ENCODE assay signal across 17 cellular contexts in the genomic region with DNA sequence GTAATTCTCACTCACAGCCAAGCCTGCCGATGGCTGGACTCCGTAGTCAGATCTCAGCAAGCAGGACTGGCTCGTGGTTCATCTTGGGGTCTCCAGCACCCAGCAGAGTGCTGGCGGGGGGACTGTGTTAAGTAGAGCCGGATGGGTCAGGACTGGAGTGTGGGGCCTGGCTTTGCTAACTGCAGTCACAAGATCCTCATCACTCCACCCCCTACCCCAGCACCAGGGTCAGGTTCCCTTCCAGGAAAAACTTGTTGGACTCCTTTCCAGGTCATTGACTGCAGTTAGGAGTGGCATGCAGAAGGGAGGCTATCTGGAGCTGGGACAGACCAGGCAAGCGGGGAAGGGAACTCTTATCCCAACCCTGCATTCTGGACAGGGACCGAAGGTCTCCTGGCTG. TPM values are rescaled to one million over a fixed set of nuclear protein-coding genes. Genes with fewer than 3 reads are reported as not detected.
DNase-seq lines count a peak whose midpoint lies in the region; ATAC-seq and TF ChIP-seq lines count a peak whose summit lies in the region.
"Had no signal": no experiment of that assay in that cellular context is flagged by ENCODE, and none has a peak within 500 bp of the region (broad histone marks: within the 10 kb centered on the region; RNA-seq: fewer than 3 reads in every experiment).

No MANE protein-coding gene starts in this region.

- DNase-seq in SIG-M5 treated with dmso at 0.1 percent for 504 hours (lab: John Stamatoyannopoulos, UW; ENCODE audit: unreplicated experiment) = peak; percentile 36
- DNase-seq in SIG-M5 (lab: John Stamatoyannopoulos, UW) = no peak
- peak in 1 of 3 donors; percentile 58 for DNase-seq in Peyer's patch
- peak; percentile 57 for DNase-seq in lower lobe of right lung
- peak; percentile 68 for DNase-seq in stomach
- DNase-seq in lower leg skin (ENCODE audit: low spot score in 2 of 2) = no peak
- DNase-seq in head of caudate nucleus = no peak
- no peak for DNase-seq in tibial nerve (ENCODE audit: low spot score in 2 of 2)
- DNase-seq: activated gamma-delta T cell treated with Interleukin-2 at 50 U/mL for 16 hours; anterior cingulate cortex; GDM1; NCI-H2081; stimulated activated CD4-positive, alpha-beta T cell treated with anti-CD3 and anti-CD28 coated beads, Interleukin-1b, Interleukin-23, amount 100 ng/mL, for 48 hours; testis had no signal

- no peak overlapping the region for H3K4me3 ChIP-seq in Peyer's patch
- H3K4me3 ChIP-seq in lower lobe of right lung = peak overlapping the region; percentile 22
- peak overlapping the region in 1 of 4 donors; percentile 76 for H3K4me3 ChIP-seq in stomach
- no peak overlapping the region for H3K4me3 ChIP-seq in lower leg skin (ENCODE audit: low read depth, poor library complexity, severe bottlenecking)
- H3K4me3 ChIP-seq in tibial nerve = no peak overlapping the region
- H3K4me3 ChIP-seq: A549, right atrium auricular region, testis had no signal

- H3K9me3 ChIP-seq in Peyer's patch (no peaks in the 10 kb centered on the region), lower lobe of right lung (no peaks in the 10 kb centered on the region), stomach (no peaks in the 10 kb centered on the region), tibial nerve (no peaks in the 10 kb centered on the region)
- H3K9me3 ChIP-seq: A549, right atrium auricular region, testis had no signal

- H3K36me3 ChIP-seq in Peyer's patch (no peaks in the 10 kb centered on the region), lower lobe of right lung (peaks cover 5% of the 10 kb centered on the region), stomach (peaks cover 0 to 51% (median 0%) of the 10 kb centered on the region in 4 donors), tibial nerve (no peaks in the 10 kb centered on the region)
- H3K36me3 ChIP-seq: right atrium auricular region had no signal

- TF ChIP-seq CTCF in Peyer's patch (IDR thresholded peaks at IDR 0.05) = no peak
- no peak for TF ChIP-seq CTCF in lower lobe of right lung (IDR thresholded peaks at IDR 0.05)
- no peak for TF ChIP-seq CTCF in stomach (IDR thresholded peaks at IDR 0.05)
- TF ChIP-seq CTCF in lower leg skin (IDR thresholded peaks at IDR 0.05) = no peak
- TF ChIP-seq CTCF in tibial nerve (IDR thresholded peaks at IDR 0.05) = no peak

- H3K27ac ChIP-seq in Peyer's patch = peak overlapping the region in 3 of 4 donors; percentile 14 to 89 (median 65)
- peak overlapping the region; percentile 59 for H3K27ac ChIP-seq in lower lobe of right lung
- peak overlapping the region in 2 of 5 donors; percentile 15 to 20 for H3K27ac ChIP-seq in stomach
- H3K27ac ChIP-seq in tibial nerve = no peak overlapping the region
- H3K27ac ChIP-seq: A549, right atrium auricular region, testis had no signal

- WGBS in stomach, 5 donors = 35 to 64% (median 59%) methylated on average over 5 to 7 of the region's 7 CpGs
- WGBS in lower leg skin, 2 donors = 62 to 67% methylated on average over 7 of the region's 7 CpGs
- WGBS in tibial nerve, 2 donors = 74 to 97% methylated on average over 6 to 7 of the region's 7 CpGs

- TF ChIP-seq POLR2A in Peyer's patch (IDR thresholded peaks at IDR 0.05) (no peak), stomach (IDR thresholded peaks at IDR 0.05) (no peak), lower leg skin (IDR thresholded peaks at IDR 0.05) (no peak), tibial nerve (IDR thresholded peaks at IDR 0.05) (no peak)

- no peak for TF ChIP-seq EP300 in stomach (IDR thresholded peaks at IDR 0.05)
- no peak for TF ChIP-seq EP300 in tibial nerve (IDR thresholded peaks at IDR 0.05)

- intact Hi-C loops in lower lobe of right lung (cut with DNase I) = no loop called here
- intact Hi-C loops in stomach (cut with DNase I; ENCODE audit: low total_unique reads) = no loop called here
- intact Hi-C loops in lower leg skin (cut with DNase I; ENCODE audit: low total_unique reads) = no loop called here
- intact Hi-C loops in head of caudate nucleus (cut with DNase I) = no loop called here

- no peaks in the 10 kb centered on the region for H3K27me3 ChIP-seq in Peyer's patch
- no peaks in the 10 kb centered on the region for H3K27me3 ChIP-seq in lower lobe of right lung (ENCODE audit: low read depth)
- H3K27me3 ChIP-seq in stomach = peaks cover 0 to 23% (median 0%) of the 10 kb centered on the region in 3 donors
- peaks cover 0 to 8% of the 10 kb centered on the region in 2 donors for H3K27me3 ChIP-seq in tibial nerve
- H3K27me3 ChIP-seq: right atrium auricular region, testis had no signal

- ATAC-seq in lower lobe of right lung = peak; percentile 41 to 54
- ATAC-seq: A549 had no signal

- H3K4me1 ChIP-seq in Peyer's patch = peaks cover 3 to 15% (median 8%) of the 10 kb centered on the region in 4 donors
- H3K4me1 ChIP-seq in lower lobe of right lung = peaks cover 90% of the 10 kb centered on the region
- peaks cover 16 to 51% (median 33%) of the 10 kb centered on the region in 4 donors for H3K4me1 ChIP-seq in stomach
- peaks cover 0 to 34% (median 15%) of the 10 kb centered on the region in 4 donors for H3K4me1 ChIP-seq in tibial nerve
- H3K4me1 ChIP-seq: A549 had no signal

RNA-seq across cellular contexts. Expression of a gene that starts 6.0 kb away (rescaled TPM):
- total RNA-seq in Peyer's patch (100 to 1,000 TPM in 1 of 4 donors, 10 to 100 TPM in 3; 27.7 to 107 (median 60.9) TPM), lower lobe of right lung (119 TPM), stomach (10 to 100 TPM in 3 of 5 donors, 1 to 10 TPM in 1, under 1 TPM in 1; under 0.01 to 67.1 (median 21.2) TPM), lower leg skin (10 to 100 TPM; 14.0 to 20.1 (median 17.9) TPM), tibial nerve (10 to 100 TPM in 3 of 4 donors, 1 to 10 TPM in 1; 7.5 to 38.7 (median 17.8) TPM)
- 10 to 100 TPM in 1 of 3 donors, 1 to 10 TPM in 2; 3.2 to 18.4 (median 4.3) TPM for polyA plus RNA-seq in stomach
- total RNA-seq: MCF 10A had no signal

RNA-seq across cellular contexts. Expression of a gene that starts 59.3 kb away (rescaled TPM):
- total RNA-seq in Peyer's patch = 10 to 100 TPM; 39.8 to 69.3 (median 60.9) TPM
- total RNA-seq in lower lobe of right lung = 29.9 TPM
- 10 to 100 TPM; 16.5 to 97.9 (median 20.4) TPM for total RNA-seq in stomach
- 10 to 100 TPM; 23.7 to 42.8 (median 37.4) TPM for polyA plus RNA-seq in stomach
- 10 to 100 TPM; 38.1 to 63.6 (median 58.9) TPM for total RNA-seq in lower leg skin
- 10 to 100 TPM; 74.4 to 96.3 (median 85.5) TPM for total RNA-seq in tibial nerve

Comparison
In these comparisons a context has a peak if more than half of its experiments do, and no peak if none do; other contexts are left out.
1. DNase-seq: peak in SIG-M5 treated with dmso at 0.1 percent for 504 hours (single experiment), lower lobe of right lung (single experiment) and stomach (single experiment); none in SIG-M5 (single experiment), lower leg skin (0 of 2), head of caudate nucleus (0 of 42) and tibial nerve (0 of 2).
2. H3K27ac ChIP-seq: peak in Peyer's patch (3 of 4) and lower lobe of right lung (single experiment); none in tibial nerve (0 of 4).